Comparison of ENCODE assay signal across 1 cellular context in genomic region chr7:143284591-143285453, GRCh38.
TF ChIP-seq lines count a peak whose summit lies in the region.

Gene TMEM139, plus strand, starts transcription at chr7:143284958. Its CDS starts 1,000 bp downstream, at chr7:143285958.

TF ChIP-seq in HepG2, 621 proteins besides CTCF, POLR2A, EP300 and RAD21 (continued from another document and continues in another):
- TF ChIP-seq HMG20A (CRISPR knock-in tag; IDR thresholded peaks at IDR 0.05; ENCODE audit: borderline replicate concordance) (0 out of 2 replicates have a peak, but pooled peaks have one; percentile 8), ZNF646 (CRISPR knock-in tag; IDR thresholded peaks at IDR 0.05) (no peak), ZNF205 (CRISPR knock-in tag; IDR thresholded peaks at IDR 0.05) (no peak), SIX4 (CRISPR knock-in tag; IDR thresholded peaks at IDR 0.05) (no peak), ZNF674 (CRISPR knock-in tag; IDR thresholded peaks at IDR 0.05; ENCODE audit: low read depth) (no peak), ZNF350 (CRISPR knock-in tag; IDR thresholded peaks at IDR 0.05; ENCODE audit: borderline replicate concordance, low read depth) (peak; percentile 47; the same call in 1 of the 2 replicates), ZNF792 (CRISPR knock-in tag; IDR thresholded peaks at IDR 0.05) (0 out of 2 replicates have a peak, but pooled peaks have one; percentile 24), ZNF251 (CRISPR knock-in tag; IDR thresholded peaks at IDR 0.05) (no peak), ASH2L (IDR thresholded peaks at IDR 0.05; ENCODE audit: insufficient read length, low read depth, low read length) (no peak), GFI1 (CRISPR knock-in tag; IDR thresholded peaks at IDR 0.05; ENCODE audit: borderline replicate concordance) (peak; percentile 51; the same call in 1 of the 2 replicates), SATB2 (CRISPR knock-in tag; IDR thresholded peaks at IDR 0.05) (0 out of 2 replicates have a peak, but pooled peaks have one; percentile 41), PBX2 (CRISPR knock-in tag; IDR thresholded peaks at IDR 0.05) (no peak), ATM (IDR thresholded peaks at IDR 0.05; ENCODE audit: borderline replicate concordance) (no peak), GABPA (IDR thresholded peaks at IDR 0.05; ENCODE audit: low read depth, low read length) (no peak), GABPA (CRISPR knock-in tag; IDR thresholded peaks at IDR 0.05; ENCODE audit: low read depth) (no peak), CAMTA2 (CRISPR knock-in tag; IDR thresholded peaks at IDR 0.05; ENCODE audit: borderline replicate concordance) (no peak), ZNF24 (IDR thresholded peaks at IDR 0.05) (no peak), ZFP36L2 (CRISPR knock-in tag; IDR thresholded peaks at IDR 0.05) (no peak), ZNF652 (CRISPR knock-in tag; IDR thresholded peaks at IDR 0.05; ENCODE audit: borderline replicate concordance, low read depth) (peak; percentile 77), YY1 (IDR thresholded peaks at IDR 0.05; ENCODE audit: insufficient read depth, insufficient replicate concordance, low read depth, low read length) (no peak), ZNF441 (CRISPR knock-in tag; IDR thresholded peaks at IDR 0.05; ENCODE audit: borderline replicate concordance) (peak; percentile 42; the same call in 1 of the 2 replicates), KDM6A (CRISPR knock-in tag; IDR thresholded peaks at IDR 0.05; ENCODE audit: low read depth) (0 out of 2 replicates have a peak, but pooled peaks have one; percentile 20), ZNF782 (CRISPR knock-in tag; IDR thresholded peaks at IDR 0.05; ENCODE audit: borderline replicate concordance) (no peak), ZSCAN9 (CRISPR knock-in tag; IDR thresholded peaks at IDR 0.05; ENCODE audit: borderline replicate concordance) (no peak; the same call in 1 of the 2 replicates), ZNF644 (CRISPR knock-in tag; IDR thresholded peaks at IDR 0.05; ENCODE audit: low read depth) (no peak), MIXL1 (CRISPR knock-in tag; IDR thresholded peaks at IDR 0.05) (peak; percentile 88; the same call in 1 of the 2 replicates), ZNF260 (CRISPR knock-in tag; IDR thresholded peaks at IDR 0.05; ENCODE audit: borderline replicate concordance, low read depth) (no peak), HNRNPH1 (optimal IDR thresholded peaks at IDR 0.05; ENCODE audit: low read depth, low read length) (no peak), ZNF224 (CRISPR knock-in tag; IDR thresholded peaks at IDR 0.05) (no peak), ZNF382 (CRISPR knock-in tag; IDR thresholded peaks at IDR 0.05; ENCODE audit: borderline replicate concordance) (no peak), PATZ1 (CRISPR knock-in tag; IDR thresholded peaks at IDR 0.05) (peak; percentile 33; the same call in 1 of the 2 replicates), FOXP1 (IDR thresholded peaks at IDR 0.05) (no peak), FOXP1 (CRISPR knock-in tag; IDR thresholded peaks at IDR 0.05) (no peak; the same call in 1 of the 2 replicates)
- TF ChIP-seq, protein P1, sequence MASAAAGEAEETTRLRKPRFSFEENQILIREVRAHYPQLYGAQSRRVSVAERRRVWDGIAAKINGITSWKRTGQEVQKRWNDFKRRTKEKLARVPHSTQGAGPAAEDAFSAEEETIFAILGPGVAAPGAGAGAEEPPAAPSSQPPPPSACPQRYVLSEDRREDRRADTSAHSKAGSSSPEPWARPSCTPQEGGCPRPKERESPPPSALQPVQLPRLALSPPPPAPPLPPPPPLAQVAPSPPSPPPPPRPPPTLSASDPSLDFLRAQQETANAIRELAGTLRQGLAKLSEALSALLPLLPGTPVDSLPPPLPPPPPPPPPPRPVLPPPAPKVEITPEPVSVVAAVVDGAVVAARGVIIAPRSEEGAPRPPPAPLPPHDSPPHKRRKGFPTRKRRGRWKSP (CRISPR knock-in tag; IDR thresholded peaks at IDR 0.05) = 0 out of 2 replicates have a peak, but pooled peaks have one; percentile 20
- TF ChIP-seq, protein P2, sequence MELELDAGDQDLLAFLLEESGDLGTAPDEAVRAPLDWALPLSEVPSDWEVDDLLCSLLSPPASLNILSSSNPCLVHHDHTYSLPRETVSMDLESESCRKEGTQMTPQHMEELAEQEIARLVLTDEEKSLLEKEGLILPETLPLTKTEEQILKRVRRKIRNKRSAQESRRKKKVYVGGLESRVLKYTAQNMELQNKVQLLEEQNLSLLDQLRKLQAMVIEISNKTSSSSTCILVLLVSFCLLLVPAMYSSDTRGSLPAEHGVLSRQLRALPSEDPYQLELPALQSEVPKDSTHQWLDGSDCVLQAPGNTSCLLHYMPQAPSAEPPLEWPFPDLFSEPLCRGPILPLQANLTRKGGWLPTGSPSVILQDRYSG (CRISPR knock-in tag; IDR thresholded peaks at IDR 0.05) = no peak
- TF ChIP-seq, protein P3, sequence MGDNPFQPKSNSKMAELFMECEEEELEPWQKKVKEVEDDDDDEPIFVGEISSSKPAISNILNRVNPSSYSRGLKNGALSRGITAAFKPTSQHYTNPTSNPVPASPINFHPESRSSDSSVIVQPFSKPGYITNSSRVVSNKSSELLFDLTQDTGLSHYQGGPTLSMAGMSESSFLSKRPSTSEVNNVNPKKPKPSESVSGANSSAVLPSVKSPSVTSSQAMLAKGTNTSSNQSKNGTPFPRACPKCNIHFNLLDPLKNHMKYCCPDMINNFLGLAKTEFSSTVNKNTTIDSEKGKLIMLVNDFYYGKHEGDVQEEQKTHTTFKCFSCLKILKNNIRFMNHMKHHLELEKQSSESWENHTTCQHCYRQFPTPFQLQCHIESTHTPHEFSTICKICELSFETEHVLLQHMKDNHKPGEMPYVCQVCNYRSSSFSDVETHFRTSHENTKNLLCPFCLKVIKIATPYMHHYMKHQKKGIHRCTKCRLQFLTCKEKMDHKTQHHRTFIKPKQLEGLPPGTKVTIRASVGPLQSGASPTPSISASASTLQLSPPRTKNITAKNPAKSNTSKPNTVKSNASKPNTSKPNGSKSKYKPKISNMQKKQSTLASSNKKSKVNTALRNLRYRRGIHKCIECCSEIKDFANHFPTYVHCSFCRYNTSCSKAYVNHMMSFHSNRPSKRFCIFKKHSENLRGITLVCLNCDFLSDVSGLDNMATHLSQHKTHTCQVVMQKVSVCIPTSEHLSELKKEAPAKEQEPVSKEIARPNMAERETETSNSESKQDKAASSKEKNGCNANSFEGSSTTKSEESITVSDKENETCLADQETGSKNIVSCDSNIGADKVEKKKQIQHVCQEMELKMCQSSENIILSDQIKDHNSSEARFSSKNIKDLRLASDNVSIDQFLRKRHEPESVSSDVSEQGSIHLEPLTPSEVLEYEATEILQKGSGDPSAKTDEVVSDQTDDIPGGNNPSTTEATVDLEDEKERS (CRISPR knock-in tag; IDR thresholded peaks at IDR 0.05) = peak; percentile 73; the same call in 1 of the 2 replicates
- TF ChIP-seq, protein P4, sequence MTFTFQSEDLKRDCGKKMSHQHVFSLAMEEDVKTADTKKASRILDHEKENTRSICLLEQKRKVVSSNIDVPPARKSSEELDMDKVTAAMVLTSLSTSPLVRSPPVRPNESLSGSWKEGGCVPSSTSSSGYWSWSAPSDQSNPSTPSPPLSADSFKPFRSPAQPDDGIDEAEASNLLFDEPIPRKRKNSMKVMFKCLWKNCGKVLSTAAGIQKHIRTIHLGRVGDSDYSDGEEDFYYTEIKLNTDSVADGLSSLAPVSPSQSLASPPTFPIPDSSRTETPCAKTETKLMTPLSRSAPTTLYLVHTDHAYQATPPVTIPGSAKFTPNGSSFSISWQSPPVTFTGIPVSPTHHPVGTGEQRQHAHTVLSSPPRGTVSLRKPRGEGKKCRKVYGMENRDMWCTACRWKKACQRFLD (CRISPR knock-in tag; IDR thresholded peaks at IDR 0.05; ENCODE audit: borderline replicate concordance) = 0 out of 2 replicates have a peak, but pooled peaks have one; percentile 26
- TF ChIP-seq, protein P5, sequence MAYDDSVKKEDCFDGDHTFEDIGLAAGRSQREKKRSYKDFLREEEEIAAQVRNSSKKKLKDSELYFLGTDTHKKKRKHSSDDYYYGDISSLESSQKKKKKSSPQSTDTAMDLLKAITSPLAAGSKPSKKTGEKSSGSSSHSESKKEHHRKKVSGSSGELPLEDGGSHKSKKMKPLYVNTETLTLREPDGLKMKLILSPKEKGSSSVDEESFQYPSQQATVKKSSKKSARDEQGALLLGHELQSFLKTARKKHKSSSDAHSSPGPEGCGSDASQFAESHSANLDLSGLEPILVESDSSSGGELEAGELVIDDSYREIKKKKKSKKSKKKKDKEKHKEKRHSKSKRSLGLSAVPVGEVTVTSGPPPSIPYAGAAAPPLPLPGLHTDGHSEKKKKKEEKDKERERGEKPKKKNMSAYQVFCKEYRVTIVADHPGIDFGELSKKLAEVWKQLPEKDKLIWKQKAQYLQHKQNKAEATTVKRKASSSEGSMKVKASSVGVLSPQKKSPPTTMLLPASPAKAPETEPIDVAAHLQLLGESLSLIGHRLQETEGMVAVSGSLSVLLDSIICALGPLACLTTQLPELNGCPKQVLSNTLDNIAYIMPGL (CRISPR knock-in tag; IDR thresholded peaks at IDR 0.05; ENCODE audit: borderline replicate concordance in 1 of 2, low read depth in 1 of 2) = no peak
- TF ChIP-seq, protein P6, sequence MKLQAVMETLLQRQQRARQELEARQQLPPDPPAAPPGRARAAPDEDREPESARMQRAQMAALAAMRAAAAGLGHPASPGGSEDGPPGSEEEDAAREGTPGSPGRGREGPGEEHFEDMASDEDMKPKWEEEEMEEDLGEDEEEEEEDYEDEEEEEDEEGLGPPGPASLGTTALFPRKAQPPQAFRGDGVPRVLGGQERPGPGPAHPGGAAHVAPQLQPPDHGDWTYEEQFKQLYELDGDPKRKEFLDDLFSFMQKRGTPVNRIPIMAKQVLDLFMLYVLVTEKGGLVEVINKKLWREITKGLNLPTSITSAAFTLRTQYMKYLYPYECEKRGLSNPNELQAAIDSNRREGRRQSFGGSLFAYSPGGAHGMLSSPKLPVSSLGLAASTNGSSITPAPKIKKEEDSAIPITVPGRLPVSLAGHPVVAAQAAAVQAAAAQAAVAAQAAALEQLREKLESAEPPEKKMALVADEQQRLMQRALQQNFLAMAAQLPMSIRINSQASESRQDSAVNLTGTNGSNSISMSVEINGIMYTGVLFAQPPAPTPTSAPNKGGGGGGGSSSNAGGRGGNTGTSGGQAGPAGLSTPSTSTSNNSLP (IDR thresholded peaks at IDR 0.05; ENCODE audit: low read depth, low read length) = no peak; the same call in 1 of the 2 replicates
- TF ChIP-seq, protein P7, sequence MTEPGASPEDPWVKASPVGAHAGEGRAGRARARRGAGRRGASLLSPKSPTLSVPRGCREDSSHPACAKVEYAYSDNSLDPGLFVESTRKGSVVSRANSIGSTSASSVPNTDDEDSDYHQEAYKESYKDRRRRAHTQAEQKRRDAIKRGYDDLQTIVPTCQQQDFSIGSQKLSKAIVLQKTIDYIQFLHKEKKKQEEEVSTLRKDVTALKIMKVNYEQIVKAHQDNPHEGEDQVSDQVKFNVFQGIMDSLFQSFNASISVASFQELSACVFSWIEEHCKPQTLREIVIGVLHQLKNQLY (CRISPR knock-in tag; IDR thresholded peaks at IDR 0.05) = no peak
